8 cellular contexts compared by ENCODE assay signal in the genomic region with DNA sequence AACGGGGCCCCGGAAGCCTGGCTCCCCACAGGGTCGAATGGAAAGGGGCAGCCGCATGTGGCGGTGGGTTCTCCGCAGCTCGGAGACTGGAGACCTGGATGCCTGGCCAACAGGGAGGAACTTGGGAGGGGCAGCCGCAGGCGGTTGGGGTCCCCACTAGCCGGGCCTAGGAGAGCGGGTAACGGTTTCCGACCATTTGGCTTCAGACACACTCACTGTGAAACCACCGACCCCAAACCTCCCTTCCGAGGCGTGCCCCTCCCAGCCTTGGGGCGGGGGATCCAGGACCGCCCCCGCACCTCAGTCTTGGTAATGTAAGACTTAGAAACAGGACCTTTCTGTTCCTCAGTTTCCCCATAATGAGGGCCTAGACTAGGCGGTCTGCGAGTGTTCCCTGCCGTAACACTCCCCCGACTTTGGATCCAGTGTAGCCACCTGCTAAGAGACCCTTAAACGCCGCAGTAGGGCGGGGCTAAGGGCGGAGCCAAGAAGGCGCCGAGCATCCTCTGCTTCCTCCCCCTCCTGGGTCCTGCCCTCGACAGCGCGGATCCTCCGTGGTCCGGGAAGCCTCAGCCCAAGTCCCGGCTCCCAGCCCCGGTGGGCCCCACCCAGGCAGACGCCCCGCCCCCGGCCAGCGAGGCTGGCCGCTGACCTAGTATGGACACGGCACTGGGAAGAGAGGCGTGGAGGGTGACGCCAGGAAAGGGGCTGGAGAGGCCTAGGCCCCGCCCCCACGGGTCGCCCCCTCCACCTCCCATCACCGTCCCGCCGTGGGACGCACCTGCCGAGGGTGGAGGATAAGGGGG. TPM values are rescaled to one million over a fixed set of nuclear protein-coding genes. Genes with fewer than 3 reads are reported as not detected.
DNase-seq lines count a peak whose midpoint lies in the region; ATAC-seq and TF ChIP-seq lines count a peak whose summit lies in the region.

No MANE protein-coding gene starts in this region.

- DNase-seq in A673 (ENCODE audit: low spot score) (peak; percentile 71), GM20000 (ENCODE audit: low spot score) (peak; percentile 87), T-helper 2 cell (peak; percentile 34 to 89 (median 72)), astrocyte of the spinal cord (ENCODE audit: low read depth, low spot score) (peak; percentile 56), iris pigment epithelial cell (ENCODE audit: low read depth) (peak; percentile 80), spleen (peak; percentile 96), HT-29 (ENCODE audit: low spot score) (no peak)

- intact Hi-C loops in A673 (cut with micrococcal nuclease; ENCODE audit: unreplicated experiment): no loop called here
- intact Hi-C loops in spleen (cut with DNase I; ENCODE audit: low total_unique reads): no loop called here

- no peak for TF ChIP-seq CTCF in A673 (conservative IDR thresholded peaks at IDR 0.05; ENCODE audit: low read depth, low read length)
- no peak for TF ChIP-seq CTCF in GM20000 (IDR thresholded peaks at IDR 0.05; ENCODE audit: extremely low read depth, missing control alignments)
- no peak for TF ChIP-seq CTCF in astrocyte of the spinal cord (IDR thresholded peaks at IDR 0.05; ENCODE audit: low read depth, low read length)
- peak in 1 of 11 experiments; percentile 9 for TF ChIP-seq CTCF in spleen (IDR thresholded peaks at IDR 0.05 in 8 of 11, conservative IDR thresholded peaks at IDR 0.05 in 3 of 11)

- H3K36me3 ChIP-seq in A673 (ENCODE audit: insufficient read depth, low read length, poor library complexity, severe bottlenecking) (no peaks in the 10 kb centered on the region), spleen (peaks cover 0 to 19% (median 5%) of the 10 kb centered on the region in 6 donors)

- POLR2A ChIA-PET in A673 (lab: Charles Lee; ENCODE audit: low non-redundant PET): no interaction called here

- WGBS in spleen, 5 donors: 1 to 3% (median 1%) methylated on average over 34 to 52 of the region's 52 CpGs

- H3K4me1 ChIP-seq in A673 (ENCODE audit: insufficient read depth, low read length, poor library complexity, severe bottlenecking): peaks cover 27% of the 10 kb centered on the region
- H3K4me1 ChIP-seq in spleen: peaks cover 27 to 96% (median 57%) of the 10 kb centered on the region in 6 donors

- TF ChIP-seq POLR2A in spleen (IDR thresholded peaks at IDR 0.05) (peak in 1 of 3 donors; percentile 53), GM18505 (IDR thresholded peaks at IDR 0.05; ENCODE audit: borderline replicate concordance, extremely low read depth, insufficient read depth, insufficient read length) (no peak)

- H3K9me3 ChIP-seq in A673 (ENCODE audit: low read depth, low read length, poor library complexity, severe bottlenecking) (no peaks in the 10 kb centered on the region), spleen (no peaks in the 10 kb centered on the region)

- no peak for ATAC-seq in GM18505 (IDR thresholded peaks at IDR 0.05; ENCODE audit: unreplicated experiment)

- in situ Hi-C loops in astrocyte of the spinal cord (cut with HindIII; ENCODE audit: low sequenced_read_pairs): no loop called here

- H3K27ac ChIP-seq in A673 (ENCODE audit: low read depth, low read length, poor library complexity, severe bottlenecking) (no peak overlapping the region), spleen (peak overlapping the region; percentile 87 to 100 (median 96))

- CTCF ChIA-PET in A673 (lab: Charles Lee): interaction anchor here (0.6 kb wide), 1 partner anchor 49 kb away, joined by 4 read pairs; no protein-coding TSS in a partner anchor

- H3K4me3 ChIP-seq in A673 (ENCODE audit: low read depth, low read length, poor library complexity, severe bottlenecking): peak overlapping the region; percentile 58
- H3K4me3 ChIP-seq in astrocyte of the spinal cord (ENCODE audit: low read depth, low read length): peak overlapping the region; percentile 24
- H3K4me3 ChIP-seq in spleen: peak overlapping the region; percentile 30 to 96 (median 74)

- H3K27me3 ChIP-seq in A673 (replicated peaks; ENCODE audit: insufficient read depth, low read depth, low read length, poor library complexity) (peaks cover 27% of the 10 kb centered on the region), spleen (replicated peaks in 1 of 7) (peaks cover 0 to 7% (median 0%) of the 10 kb centered on the region in 7 donors)

- BruUV-seq in A673 (replicated peaks; lab: Mats Ljungman, UMichigan): no TSS peak

RNA-seq across cellular contexts. Expression of a gene that starts 1.8 kb away (rescaled TPM):
- total RNA-seq in A673 (2021): 2.0 and 3.5 TPM in 2 replicates
- 100 to 1,000 TPM; 148 to 242 (median 206) TPM for total RNA-seq in spleen
- 100 to 1,000 TPM; 216 to 283 (median 252) TPM for polyA plus RNA-seq in spleen
- not detected in 2 replicates for total RNA-seq in HT-29 (2014; rRNA removed; shearing (Covaris generic))

RNA-seq across cellular contexts. Expression of a gene that starts 14.0 kb away (rescaled TPM):
- 2.4 and 2.9 TPM in 2 replicates for total RNA-seq in A673 (2021)
- 1 to 10 TPM; 2.7 to 7.2 (median 5.1) TPM for total RNA-seq in spleen
- polyA plus RNA-seq in spleen: 1 to 10 TPM; 1.7 to 2.4 (median 2.1) TPM
- 0.16 and 0.23 TPM in 2 replicates for total RNA-seq in HT-29 (2014; rRNA removed; shearing (Covaris generic))

RNA-seq across cellular contexts. Expression of a gene that starts 22.7 kb away (rescaled TPM):
- total RNA-seq in A673 (2021): 5.0 and 6.1 TPM in 2 replicates
- total RNA-seq in spleen: 10 to 100 TPM in 1 of 7 donors, 1 to 10 TPM in 6; 2.2 to 12.9 (median 3.3) TPM
- 1 to 10 TPM in 1 of 3 donors, under 1 TPM in 2; 0.59 to 1.4 (median 0.61) TPM for polyA plus RNA-seq in spleen
- not detected in 2 replicates for total RNA-seq in HT-29 (2014; rRNA removed; shearing (Covaris generic))

RNA-seq across cellular contexts. Expression of a gene that starts 32.6 kb away (rescaled TPM):
- total RNA-seq in A673 (2021) (467 and 472 TPM in 2 replicates), spleen (100 to 1,000 TPM; 359 to 585 (median 458) TPM)
- polyA plus RNA-seq in spleen: 100 to 1,000 TPM in 2 of 3 donors, 10 to 100 TPM in 1; 54.2 to 140 (median 121) TPM
- 193 and 251 TPM in 2 replicates for total RNA-seq in HT-29 (2014; rRNA removed; shearing (Covaris generic))

RNA-seq across cellular contexts. Expression of a gene that starts 57.3 kb away (rescaled TPM):
- total RNA-seq in A673 (2021) (46.5 and 50.5 TPM in 2 replicates), spleen (100 to 1,000 TPM in 1 of 7 donors, 10 to 100 TPM in 6; 41.5 to 106 (median 57.4) TPM)
- polyA plus RNA-seq in spleen: 10 to 100 TPM; 40.8 to 70.8 (median 63.8) TPM
- 44.4 and 57.0 TPM in 2 replicates for total RNA-seq in HT-29 (2014; rRNA removed; shearing (Covaris generic))

Comparison
In these comparisons a context has a peak if more than half of its experiments do, and no peak if none do; other contexts are left out.
1. RNA of a gene that starts 1.8 kb away (total RNA-seq): 148 to 242 TPM in spleen; 2.0 to 3.5 TPM in A673 and not detected in HT-29; every median in the first group is over 10 times any median in the second.
2. Peak in every context shown above with its lines, with median percentiles within 50 percentile points of each other: H3K4me3 ChIP-seq.